Comparison of ENCODE assay signal across 1 cellular context in the genomic region with DNA sequence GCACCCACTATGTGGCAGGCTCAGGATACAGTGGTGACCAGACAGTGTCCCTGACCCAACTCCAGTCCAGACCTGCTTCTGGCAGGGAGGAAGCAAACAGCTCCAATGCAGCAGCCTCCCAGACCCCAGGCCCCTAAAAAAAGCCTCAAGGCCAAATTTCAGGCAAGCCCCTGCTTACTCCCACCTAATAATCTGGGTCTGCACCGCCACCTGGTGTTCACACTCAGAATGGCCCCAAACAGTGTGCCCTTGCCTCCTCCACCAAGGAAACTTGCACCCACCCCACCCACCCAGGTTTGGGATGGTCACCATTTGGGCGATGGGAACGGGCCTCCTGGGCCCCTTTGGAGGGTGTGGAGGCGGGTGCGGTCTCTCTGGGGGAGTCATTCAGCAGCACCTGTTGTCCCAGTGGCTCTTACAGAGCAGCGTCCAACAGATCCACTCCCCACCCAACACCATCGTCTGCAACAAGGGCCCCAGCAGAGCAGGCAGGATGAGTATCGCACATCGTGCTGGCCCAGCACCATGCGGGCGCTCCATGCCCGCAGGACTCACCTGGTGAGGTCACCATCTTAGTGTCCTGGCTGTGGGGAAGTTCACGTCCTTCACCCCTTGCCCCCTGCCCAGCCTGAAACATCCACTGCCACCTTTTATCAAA.
TF ChIP-seq lines count a peak whose summit lies in the region.

No MANE protein-coding gene starts in this region.

TF ChIP-seq in IMR-90, 13 proteins besides CTCF, POLR2A, EP300 and RAD21 (continued from another document):
- TF ChIP-seq MAZ (IDR thresholded peaks at IDR 0.05; ENCODE audit: borderline replicate concordance, low read depth, low read length) = no peak; the same call in 1 of the 2 replicates
- TF ChIP-seq CEBPB (IDR thresholded peaks at IDR 0.05; ENCODE audit: low read depth, low read length) = no peak
